ENCODE assay signal across 8 cellular contexts in the genomic region with DNA sequence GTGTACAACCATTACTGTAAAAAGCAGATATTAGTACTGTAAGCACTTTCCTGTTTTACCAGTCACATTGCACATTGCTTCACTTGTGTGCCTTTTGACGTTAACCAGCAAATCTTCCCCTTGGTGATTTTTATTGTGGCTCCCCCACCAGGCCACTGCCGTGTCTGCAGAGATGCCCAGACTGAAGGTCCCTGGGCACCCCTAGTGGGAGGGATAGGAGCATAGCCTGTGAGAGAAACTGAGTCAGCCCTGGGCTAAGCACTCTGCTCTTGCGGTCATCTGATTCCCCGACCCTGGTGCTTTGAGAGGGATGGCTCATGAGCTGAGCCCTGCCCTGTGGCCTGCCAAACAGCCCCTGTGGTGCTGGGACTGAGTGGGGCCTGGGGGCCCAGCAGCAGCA.
DNase-seq lines count a peak whose midpoint lies in the region; ATAC-seq and TF ChIP-seq lines count a peak whose summit lies in the region.

No MANE protein-coding gene starts in this region.

- H3K9me3 ChIP-seq in OCI-LY3 (ENCODE audit: insufficient read depth, low read length) = no peaks in the 10 kb centered on the region

- no peaks in the 10 kb centered on the region for H3K4me1 ChIP-seq in OCI-LY3 (ENCODE audit: low read length)

- peaks cover 8% of the 10 kb centered on the region; the same call in 1 of the 2 replicates for H4K20me1 ChIP-seq in OCI-LY3 (ENCODE audit: insufficient read depth, low read length)

- ATAC-seq in GM19395 (IDR thresholded peaks at IDR 0.05; ENCODE audit: unreplicated experiment) (no peak), HG03378 (IDR thresholded peaks at IDR 0.05; ENCODE audit: unreplicated experiment) (no peak)

- TF ChIP-seq CTCF in GM12872 (IDR thresholded peaks at IDR 0.05; ENCODE audit: insufficient read depth, low read depth, low read length) (peak; percentile 79), OCI-LY3 (IDR thresholded peaks at IDR 0.05; ENCODE audit: low read depth, low read length) (peak; percentile 82)

- peak; percentile 59 for DNase-seq in activated naive CD4-positive, alpha-beta T cell treated with Interleukin-2 at 50 U/mL for 16 hours
- DNase-seq in iris pigment epithelial cell (ENCODE audit: low read depth) = peak; percentile 30
- peak; percentile 66 for DNase-seq in stimulated activated CD8-positive, alpha-beta memory T cell treated with anti-CD3 and anti-CD28 coated beads, Interleukin-4, amount 100 ng/mL, for 48 hours
- DNase-seq in amniotic stem cell (lab: John Stamatoyannopoulos, UW) = no peak

- H3K27ac ChIP-seq in OCI-LY3 (ENCODE audit: low read length) = no peak overlapping the region

- no peak overlapping the region for H3K4me2 ChIP-seq in OCI-LY3 (ENCODE audit: low read length)

- H2AFZ ChIP-seq in OCI-LY3 (ENCODE audit: low read depth, low read length) = no peak overlapping the region

- no peak overlapping the region for H3K4me3 ChIP-seq in OCI-LY3 (ENCODE audit: low read length)

- H3K79me2 ChIP-seq in OCI-LY3 (ENCODE audit: low read length) = no peaks in the 10 kb centered on the region

- H3K9ac ChIP-seq in OCI-LY3 (ENCODE audit: low read length) = no peak overlapping the region

- H3K27me3 ChIP-seq in OCI-LY3 (ENCODE audit: low read depth, low read length) = no peaks in the 10 kb centered on the region

- no peaks in the 10 kb centered on the region for H3K36me3 ChIP-seq in OCI-LY3 (replicated peaks; ENCODE audit: low read depth, low read length)
